Comparison of ENCODE assay signal across 23 cellular contexts in the genomic region with DNA sequence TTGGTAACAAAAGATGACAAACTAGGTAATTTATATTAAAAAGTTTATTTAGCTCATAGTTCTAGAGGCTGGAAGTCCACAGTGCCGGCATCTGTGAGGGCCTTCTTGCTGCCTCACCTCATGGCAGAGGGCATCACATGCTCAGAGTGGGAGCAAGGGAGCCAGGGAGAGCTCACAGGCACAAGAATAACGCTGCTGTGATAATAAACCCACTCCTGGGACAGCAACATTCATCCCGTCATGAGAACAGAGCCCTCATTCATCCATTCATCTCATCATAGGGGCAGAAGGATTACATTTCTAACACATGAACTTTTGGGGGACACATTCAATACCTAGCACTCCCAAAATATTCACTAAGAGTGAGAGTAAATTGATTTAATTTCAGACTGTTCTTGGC.
"Had no signal": no experiment of that assay in that cellular context is flagged by ENCODE, and none has a peak within 500 bp of the region (broad histone marks: within the 10 kb centered on the region; RNA-seq: fewer than 3 reads in every experiment).

No MANE protein-coding gene starts in this region.

- H3K9me3 Mint-ChIP-seq: effector memory CD8-positive, alpha-beta T cell; nephron; stimulated activated naive CD8-positive, alpha-beta T cell treated with anti-CD3 and anti-CD28 coated beads, Interleukin-15, amount 100 ng/mL, for 72 hours had no signal

- H3K36me3 Mint-ChIP-seq: activated naive CD8-positive, alpha-beta T cell; brain had no signal

- H3K4me3 ChIP-seq: lung, skin epidermis, suprapubic skin, transverse colon had no signal

- H3K27ac ChIP-seq: epithelial cell of prostate, suprapubic skin, transverse colon, VCaP had no signal

- H3K4me3 Mint-ChIP-seq: activated naive CD8-positive, alpha-beta T cell; brain; effector memory CD8-positive, alpha-beta T cell; nephron; stimulated activated naive CD8-positive, alpha-beta T cell treated with anti-CD3 and anti-CD28 coated beads, Interleukin-15, amount 100 ng/mL, for 72 hours had no signal

- ATAC-seq: effector memory CD8-positive, alpha-beta T cell; stimulated activated naive CD8-positive, alpha-beta T cell treated with anti-CD3 and anti-CD28 coated beads, Interleukin-15, amount 100 ng/mL, for 72 hours had no signal

- H3K36me3 ChIP-seq: suprapubic skin, transverse colon had no signal

- H3K27me3 ChIP-seq: suprapubic skin, transverse colon had no signal

- H3K9me3 ChIP-seq: suprapubic skin, transverse colon had no signal

- H3K27me3 Mint-ChIP-seq: brain had no signal

- DNase-seq: activated CD4-positive, CD25-positive, alpha-beta regulatory T cell treated with anti-CD3 and anti-CD28 coated beads, Interleukin-2, amount 50 U/mL, for 72 hours; activated CD8-positive, alpha-beta memory T cell treated with anti-CD3 and anti-CD28 coated beads for 24 hours; activated CD8-positive, alpha-beta memory T cell treated with anti-CD3 and anti-CD28 coated beads, Interleukin-2, amount 50 U/mL, for 48 hours; activated gamma-delta T cell; amniotic stem cell; caudate nucleus; effector memory CD8-positive, alpha-beta T cell; head of caudate nucleus; midbrain; nucleus accumbens; stimulated activated CD4-positive, alpha-beta T cell treated with anti-CD3 and anti-CD28 coated beads, Interleukin-15, amount 100 ng/mL, for 24 hours; stimulated activated CD4-positive, alpha-beta T cell treated with anti-CD3 and anti-CD28 coated beads, Interleukin-2, amount 100 ng/mL, for 48 hours; stimulated activated naive CD8-positive, alpha-beta T cell treated with anti-CD3 and anti-CD28 coated beads, Interleukin-15, amount 100 ng/mL, for 72 hours; T-helper 2 cell; transverse colon had no signal

- H3K27ac Mint-ChIP-seq: activated naive CD8-positive, alpha-beta T cell; brain; effector memory CD8-positive, alpha-beta T cell; nephron; stimulated activated naive CD8-positive, alpha-beta T cell treated with anti-CD3 and anti-CD28 coated beads, Interleukin-15, amount 100 ng/mL, for 72 hours had no signal
